Comparison of ENCODE assay signal across 40 cellular contexts in the genomic region with DNA sequence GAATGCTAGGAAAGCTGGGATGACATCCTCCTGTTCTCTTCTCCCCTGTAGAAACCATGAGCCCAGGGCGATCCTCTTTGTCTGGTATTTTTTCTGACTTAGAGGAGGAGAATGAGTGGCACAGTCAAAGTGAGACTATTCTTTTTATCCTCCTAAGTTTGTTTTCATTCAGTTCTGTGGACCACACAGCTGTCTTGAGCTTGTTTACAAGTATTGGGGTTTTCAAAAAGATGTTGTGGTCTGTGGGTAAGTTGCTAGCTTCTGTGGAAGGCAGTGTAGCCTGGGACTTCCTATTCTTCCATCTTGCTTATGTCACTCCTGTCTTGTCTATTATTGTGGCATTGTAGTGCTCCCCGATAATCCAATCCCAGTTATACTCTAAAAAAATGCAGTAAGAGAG.
DNase-seq lines count a peak whose midpoint lies in the region; ATAC-seq and TF ChIP-seq lines count a peak whose summit lies in the region.
"Had no signal": no experiment of that assay in that cellular context is flagged by ENCODE, and none has a peak within 500 bp of the region (broad histone marks: within the 10 kb centered on the region; RNA-seq: fewer than 3 reads in every experiment).

No MANE protein-coding gene starts in this region.

- CTCF ChIA-PET in MCF 10A (lab: Yijun Ruan, JAX), result interaction anchor here (0.7 to 1.0 kb wide), 2 partner anchors 168 to 242 kb away, joined by 3 read pairs; no protein-coding TSS in a partner anchor

- no peak overlapping the region for H2AFZ ChIP-seq in MM.1S (ENCODE audit: low read length)
- H2AFZ ChIP-seq: GM23248, PC-9 had no signal

- H3K36me3 Mint-ChIP-seq in MCF 10A (ENCODE audit: insufficient read depth, unreplicated experiment), result no peaks in the 10 kb centered on the region
- H3K36me3 Mint-ChIP-seq: activated CD4-positive, alpha-beta memory T cell treated with anti-CD3 and anti-CD28 coated beads for 36 hours; brain had no signal

- no peak overlapping the region for H3K27ac Mint-ChIP-seq in MCF 10A (ENCODE audit: low read depth, unreplicated experiment)
- H3K27ac Mint-ChIP-seq: activated CD4-positive, alpha-beta memory T cell treated with anti-CD3 and anti-CD28 coated beads for 36 hours; activated T-helper 2 cell treated with anti-CD3 and anti-CD28 coated beads, Interferon-gamma antibody, Interleukin-2, Interleukin-4, amounts not matched to agents 10 μg/mL and 5 μg/mL and 100 μg/mL, durations not matched to agents 14 hours and 24 hours and 36 hours; brain; endodermal cell; T-helper 17 cell had no signal

- intact Hi-C loops in MCF 10A (cut with micrococcal nuclease), result no loop called here

- no peaks in the 10 kb centered on the region for H3K27me3 Mint-ChIP-seq in MCF 10A (ENCODE audit: insufficient read depth, unreplicated experiment)
- H3K27me3 Mint-ChIP-seq: brain had no signal

- H3K4me3 ChIP-seq in AG10803 (ENCODE audit: low read length) (no peak overlapping the region), MM.1S (ENCODE audit: low read length) (no peak overlapping the region)
- H3K4me3 ChIP-seq: GM23248, PC-9, testis had no signal

- no peaks in the 10 kb centered on the region for H3F3A ChIP-seq in MM.1S (ENCODE audit: insufficient read depth, low read length)

- ATAC-seq in GM19035 (IDR thresholded peaks at IDR 0.05; ENCODE audit: unreplicated experiment), result peak; percentile 85
- ATAC-seq in HG02884 (IDR thresholded peaks at IDR 0.05; ENCODE audit: unreplicated experiment), result peak; percentile 43
- no peak for ATAC-seq in GM21381 (IDR thresholded peaks at IDR 0.05; ENCODE audit: unreplicated experiment)
- ATAC-seq: esophagus mucosa; left ventricle myocardium superior; right cardiac atrium; stimulated activated naive CD8-positive, alpha-beta T cell treated with anti-CD3 and anti-CD28 coated beads, Interleukin-15, Interleukin-2, amounts not matched to agents 100 U/mL and 50 U/mL, for 24 hours; T-helper 17 cell had no signal

- no peak for TF ChIP-seq CTCF in AG10803 (conservative IDR thresholded peaks at IDR 0.05; ENCODE audit: low read length)
- no peak for TF ChIP-seq CTCF in MM.1S (IDR thresholded peaks at IDR 0.05; ENCODE audit: low read length)
- TF ChIP-seq CTCF in MCF 10A (IDR thresholded peaks at IDR 0.05; ENCODE audit: unreplicated experiment), result no peak

- no peaks in the 10 kb centered on the region for H4K20me1 ChIP-seq in MM.1S (ENCODE audit: insufficient read depth, low read length)

- no peaks in the 10 kb centered on the region for H3K27me3 ChIP-seq in MM.1S (replicated peaks; ENCODE audit: insufficient read depth, low read length)
- H3K27me3 ChIP-seq: neutrophil, testis had no signal

- BruUV-seq in MCF 10A (replicated peaks; lab: Mats Ljungman, UMichigan), result no TSS peak

- H3K4me1 Mint-ChIP-seq in MCF 10A (ENCODE audit: insufficient read depth, unreplicated experiment), result no peaks in the 10 kb centered on the region
- H3K4me1 Mint-ChIP-seq: brain, T-helper 17 cell had no signal

- H3K36me3 ChIP-seq in MM.1S (replicated peaks; ENCODE audit: insufficient read depth, low read length), result no peaks in the 10 kb centered on the region
- H3K36me3 ChIP-seq: neutrophil had no signal

- DNase-seq in AG10803 (ENCODE audit: low read depth), result peak; percentile 9
- DNase-seq in MM.1S, result peak; percentile 47
- DNase-seq in epidermal melanocyte (ENCODE audit: insufficient read length, low spot score), result no peak
- no peak for DNase-seq in MCF 10A (ENCODE audit: unreplicated experiment)
- DNase-seq in foreskin melanocyte, result no peak
- DNase-seq: 8988T; activated CD4-positive, alpha-beta memory T cell treated with anti-CD3 and anti-CD28 coated beads for 36 hours; activated CD4-positive, CD25-positive, alpha-beta regulatory T cell treated with anti-CD3 and anti-CD28 coated beads, Interleukin-2, amount 50 U/mL, for 72 hours; activated CD8-positive, alpha-beta memory T cell treated with anti-CD3 and anti-CD28 coated beads, Interleukin-2, amount 50 U/mL, for 48 hours; activated naive CD4-positive, alpha-beta T cell treated with anti-CD3 and anti-CD28 coated beads, Interleukin-2, amount 50 U/mL, for 16 hours; Calu3; dermis blood vessel endothelial cell; DMS79; endodermal cell; GF-D8; GM23248; head of caudate nucleus; islet precursor cell; left ventricle myocardium superior; NCI-H1092 treated with DMSO at 0.1 percent for 48 hours; NCI-H187; NCI-H2171; NCI-H510A treated with DMSO at 0.1 percent for 48 hours; NK-92 treated with Interleukin-12 subunit alpha and Interleukin-12 subunit beta, amount 100 ng/mL, for 24 hours; PC-9; posterior cingulate gyrus; right cardiac atrium; SK-N-SH; stimulated activated CD4-positive, alpha-beta T cell treated with anti-CD3 and anti-CD28 coated beads, Interleukin-1b, Interleukin-23, amount 100 ng/mL, for 48 hours; stimulated activated naive CD8-positive, alpha-beta T cell treated with anti-CD3 and anti-CD28 coated beads, Interleukin-15, Interleukin-2, amounts not matched to agents 100 U/mL and 50 U/mL, for 24 hours; T-helper 17 cell; testis had no signal

- POLR2A ChIA-PET in MCF 10A (lab: Yijun Ruan, JAX), result no interaction called here

- no peak overlapping the region for H3K27ac ChIP-seq in MM.1S (ENCODE audit: low read length)
- H3K27ac ChIP-seq: C4-2B, GM23248, neutrophil, PC-9, testis had no signal

- no peaks in the 10 kb centered on the region for H3K9me3 ChIP-seq in MM.1S (replicated peaks; ENCODE audit: insufficient read depth, low read length)
- H3K9me3 ChIP-seq: neutrophil, SK-N-SH, testis had no signal

- no peaks in the 10 kb centered on the region for H3K9me3 Mint-ChIP-seq in MCF 10A (ENCODE audit: unreplicated experiment)
- H3K9me3 Mint-ChIP-seq: activated T-helper 2 cell treated with anti-CD3 and anti-CD28 coated beads, Interferon-gamma antibody, Interleukin-2, Interleukin-4, amounts not matched to agents 10 μg/mL and 5 μg/mL and 100 μg/mL, durations not matched to agents 14 hours and 24 hours and 36 hours; endodermal cell had no signal

- H3K9me2 ChIP-seq in MM.1S (replicated peaks; ENCODE audit: insufficient read depth, low read length), result no peaks in the 10 kb centered on the region
- H3K9me2 ChIP-seq: SK-N-SH had no signal

- no peaks in the 10 kb centered on the region for H3K4me1 ChIP-seq in MM.1S (ENCODE audit: low read length)
- H3K4me1 ChIP-seq: testis had no signal

- no peak overlapping the region for H3K9ac ChIP-seq in MM.1S (ENCODE audit: low read length)
- H3K9ac ChIP-seq: GM23248, SK-N-SH had no signal

- no peak overlapping the region for H3K4me2 ChIP-seq in MM.1S (ENCODE audit: low read depth, low read length)
- H3K4me2 ChIP-seq: PC-9, SK-N-SH had no signal

- no peak overlapping the region for H3K4me3 Mint-ChIP-seq in MCF 10A (ENCODE audit: unreplicated experiment)
- H3K4me3 Mint-ChIP-seq: activated CD4-positive, alpha-beta memory T cell treated with anti-CD3 and anti-CD28 coated beads for 36 hours; brain; endodermal cell; T-helper 17 cell had no signal

- no peaks in the 10 kb centered on the region for H3K79me2 ChIP-seq in MM.1S (ENCODE audit: low read length)

Comparison
In these comparisons a context has a peak if more than half of its experiments do, and no peak if none do; other contexts are left out.
1. DNase-seq: peak in AG10803 (single experiment) and MM.1S (single experiment); none in epidermal melanocyte (single experiment), MCF 10A (single experiment) and foreskin melanocyte (single experiment).